ENCODE assay signal across 15 cellular contexts in the genomic region with DNA sequence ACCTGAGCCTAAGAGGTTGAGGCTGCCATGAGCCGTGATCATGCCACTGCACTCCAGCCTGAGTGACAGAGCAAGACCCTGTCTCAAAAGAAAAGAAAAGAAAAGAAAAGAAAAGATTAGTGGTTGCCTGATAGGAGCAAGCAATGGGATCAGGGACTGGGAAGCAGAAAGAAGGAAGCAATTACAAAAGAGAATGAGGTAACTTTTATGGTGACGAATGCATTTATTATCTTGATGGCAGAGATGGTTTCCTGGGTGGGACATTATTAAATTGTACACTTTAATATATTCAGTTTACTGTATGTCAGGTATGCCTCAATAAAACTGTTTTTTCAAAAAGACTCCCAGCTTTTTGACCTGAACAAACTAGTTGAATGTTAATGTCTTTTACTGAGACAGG. TPM values are rescaled to one million over a fixed set of nuclear protein-coding genes. Genes with fewer than 3 reads are reported as not detected.
DNase-seq lines count a peak whose midpoint lies in the region; ATAC-seq and TF ChIP-seq lines count a peak whose summit lies in the region.
"Had no signal": no experiment of that assay in that cellular context is flagged by ENCODE, and none has a peak within 500 bp of the region (broad histone marks: within the 10 kb centered on the region; RNA-seq: fewer than 3 reads in every experiment).

No MANE protein-coding gene starts in this region.

- no peak for TF ChIP-seq POLR2A in gastrocnemius medialis (IDR thresholded peaks at IDR 0.05)

- H3K36me3 Mint-ChIP-seq in activated CD4-positive, alpha-beta T cell treated with anti-CD3 and anti-CD28 coated beads, Interleukin-2, amount 10 ng/mL, durations not matched to agents 24 days and 14 days (ENCODE audit: low read depth) = no peaks in the 10 kb centered on the region

- H3K27ac Mint-ChIP-seq in activated CD4-positive, alpha-beta T cell treated with anti-CD3 and anti-CD28 coated beads, Interleukin-2, amount 10 ng/mL, durations not matched to agents 24 days and 14 days = no peak overlapping the region
- H3K27ac Mint-ChIP-seq: IgD-negative memory B cell had no signal

- H3K36me3 ChIP-seq in GM23248 (ENCODE audit: low read depth) = no peaks in the 10 kb centered on the region
- no peaks in the 10 kb centered on the region for H3K36me3 ChIP-seq in gastrocnemius medialis
- H3K36me3 ChIP-seq: ascending aorta had no signal

- H3K4me3 Mint-ChIP-seq in activated CD4-positive, alpha-beta T cell treated with anti-CD3 and anti-CD28 coated beads, Interleukin-2, amount 10 ng/mL, durations not matched to agents 24 days and 14 days = no peak overlapping the region
- H3K4me3 Mint-ChIP-seq: IgD-negative memory B cell had no signal

- H3K27me3 ChIP-seq in GM23248 (replicated peaks; ENCODE audit: insufficient read depth) (no peaks in the 10 kb centered on the region), gastrocnemius medialis (no peaks in the 10 kb centered on the region)
- H3K27me3 ChIP-seq: ascending aorta had no signal

- H4K20me1 ChIP-seq in GM23248 (ENCODE audit: insufficient read depth) = no peaks in the 10 kb centered on the region

- H3K9ac ChIP-seq in GM23248 = peak overlapping the region; percentile 61

- peaks cover 12% of the 10 kb centered on the region for H3K4me1 Mint-ChIP-seq in activated CD4-positive, alpha-beta T cell treated with anti-CD3 and anti-CD28 coated beads, Interleukin-2, amount 10 ng/mL, durations not matched to agents 24 days and 14 days
- H3K4me1 Mint-ChIP-seq: IgD-negative memory B cell had no signal

- H3K4me1 ChIP-seq in GM23248 (ENCODE audit: insufficient read depth) = peaks cover 29% of the 10 kb centered on the region
- H3K4me1 ChIP-seq in gastrocnemius medialis = peaks cover 25 to 28% of the 10 kb centered on the region in 2 donors

- 76% methylated on average over 2 of the region's 2 CpGs for WGBS in GM23248 (ENCODE audit: low coverage in 1 of 2, low lambda C conversion rate in 2 of 2, missing lambda C conversion rate in 2 of 2), 2 experiments

- H3K9me3 Mint-ChIP-seq in activated CD4-positive, alpha-beta T cell treated with anti-CD3 and anti-CD28 coated beads, Interleukin-2, amount 10 ng/mL, durations not matched to agents 24 days and 14 days = no peaks in the 10 kb centered on the region
- H3K9me3 Mint-ChIP-seq: IgD-negative memory B cell had no signal

- H3K4me3 ChIP-seq in GM23248 = no peak overlapping the region
- no peak overlapping the region for H3K4me3 ChIP-seq in fibroblast of villous mesenchyme (ENCODE audit: low read depth, low read length)
- no peak overlapping the region for H3K4me3 ChIP-seq in gastrocnemius medialis
- H3K4me3 ChIP-seq: ascending aorta had no signal

- DNase-seq in GM23248 = peak; percentile 52
- peak; percentile 49 for DNase-seq in fibroblast of villous mesenchyme (ENCODE audit: low read depth)
- DNase-seq in gastrocnemius medialis = no peak
- no peak for DNase-seq in GDM1 (lab: John Stamatoyannopoulos, UW)
- no peak for DNase-seq in activated CD4-positive, alpha-beta T cell treated with anti-CD3 and anti-CD28 coated beads, Interleukin-2, amount 10 ng/mL, durations not matched to agents 24 days and 14 days
- DNase-seq: activated naive CD4-positive, alpha-beta T cell treated with Interleukin-2 at 50 U/mL for 16 hours; GF-D8; NCI-H187 treated with DMSO at 0.1 percent for 48 hours; NCI-H446 treated with DMSO at 0.1 percent for 48 hours; retina; stimulated activated CD4-positive, alpha-beta T cell treated with anti-CD3 and anti-CD28 coated beads, Interleukin-1b, Interleukin-23, amount 100 ng/mL, for 48 hours had no signal

- no peak overlapping the region for H2AFZ ChIP-seq in GM23248

- intact Hi-C loops in gastrocnemius medialis (cut with DNase I; ENCODE audit: low total_unique reads) = no loop called here
- intact Hi-C loops in activated CD4-positive, alpha-beta T cell treated with anti-CD3 and anti-CD28 coated beads, Interleukin-2, amount 10 ng/mL, durations not matched to agents 24 days and 14 days (cut with micrococcal nuclease) = no loop called here

- peak overlapping the region; percentile 60 for H3K4me2 ChIP-seq in GM23248 (ENCODE audit: unreplicated experiment)

- in situ Hi-C loops in GM23248 (cut with MboI) = no loop called here
- in situ Hi-C loops in gastrocnemius medialis (cut with MboI; ENCODE audit: low sequenced_read_pairs in 4 of 4) = no loop called here

- no peaks in the 10 kb centered on the region for H3K9me2 ChIP-seq in GM23248 (ENCODE audit: insufficient read depth)

- peaks cover 9% of the 10 kb centered on the region for H3K27me3 Mint-ChIP-seq in activated CD4-positive, alpha-beta T cell treated with anti-CD3 and anti-CD28 coated beads, Interleukin-2, amount 10 ng/mL, durations not matched to agents 24 days and 14 days

- H3K27ac ChIP-seq in GM23248 (peak overlapping the region; percentile 88), gastrocnemius medialis (peak overlapping the region in 3 of 4 donors; percentile 64 to 76 (median 72))

- TF ChIP-seq CTCF in fibroblast of villous mesenchyme (IDR thresholded peaks at IDR 0.05; ENCODE audit: insufficient read depth, low read depth, low read length) (no peak), gastrocnemius medialis (IDR thresholded peaks at IDR 0.05 in 4 of 5, conservative IDR thresholded peaks at IDR 0.05 in 1 of 5) (no peak)

- H3K79me2 ChIP-seq in GM23248 (ENCODE audit: insufficient read depth) = no peaks in the 10 kb centered on the region

- ATAC-seq in SK-N-SH treated with all-trans-retinoic acid at 6 μM for 48 hours (peak; percentile 5; the same call in 2 of the 3 replicates), gastrocnemius medialis (no peak), HG03460 (IDR thresholded peaks at IDR 0.05; ENCODE audit: unreplicated experiment) (no peak)

- H3K9me3 ChIP-seq in GM23248 (ENCODE audit: low read depth) = no peaks in the 10 kb centered on the region
- no peaks in the 10 kb centered on the region for H3K9me3 ChIP-seq in gastrocnemius medialis
- H3K9me3 ChIP-seq: ascending aorta had no signal

- peaks cover 35% of the 10 kb centered on the region for H3F3A ChIP-seq in GM23248 (ENCODE audit: insufficient read depth)

TF ChIP-seq in SK-N-SH treated with all-trans-retinoic acid at 6 μM for 48 hours, 23 proteins besides CTCF, POLR2A, EP300 and RAD21:
- TF ChIP-seq, protein P1, sequence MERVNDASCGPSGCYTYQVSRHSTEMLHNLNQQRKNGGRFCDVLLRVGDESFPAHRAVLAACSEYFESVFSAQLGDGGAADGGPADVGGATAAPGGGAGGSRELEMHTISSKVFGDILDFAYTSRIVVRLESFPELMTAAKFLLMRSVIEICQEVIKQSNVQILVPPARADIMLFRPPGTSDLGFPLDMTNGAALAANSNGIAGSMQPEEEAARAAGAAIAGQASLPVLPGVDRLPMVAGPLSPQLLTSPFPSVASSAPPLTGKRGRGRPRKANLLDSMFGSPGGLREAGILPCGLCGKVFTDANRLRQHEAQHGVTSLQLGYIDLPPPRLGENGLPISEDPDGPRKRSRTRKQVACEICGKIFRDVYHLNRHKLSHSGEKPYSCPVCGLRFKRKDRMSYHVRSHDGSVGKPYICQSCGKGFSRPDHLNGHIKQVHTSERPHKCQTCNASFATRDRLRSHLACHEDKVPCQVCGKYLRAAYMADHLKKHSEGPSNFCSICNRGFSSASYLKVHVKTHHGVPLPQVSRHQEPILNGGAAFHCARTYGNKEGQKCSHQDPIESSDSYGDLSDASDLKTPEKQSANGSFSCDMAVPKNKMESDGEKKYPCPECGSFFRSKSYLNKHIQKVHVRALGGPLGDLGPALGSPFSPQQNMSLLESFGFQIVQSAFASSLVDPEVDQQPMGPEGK (CRISPR knock-in tag; IDR thresholded peaks at IDR 0.05; ENCODE audit: borderline replicate concordance) = no peak
- no peak for TF ChIP-seq RARB (CRISPR knock-in tag; IDR thresholded peaks at IDR 0.05)
- peak; percentile 13; the same call in 1 of the 2 replicates for TF ChIP-seq ZFP3 (CRISPR knock-in tag; IDR thresholded peaks at IDR 0.05)
- TF ChIP-seq, protein P2, sequence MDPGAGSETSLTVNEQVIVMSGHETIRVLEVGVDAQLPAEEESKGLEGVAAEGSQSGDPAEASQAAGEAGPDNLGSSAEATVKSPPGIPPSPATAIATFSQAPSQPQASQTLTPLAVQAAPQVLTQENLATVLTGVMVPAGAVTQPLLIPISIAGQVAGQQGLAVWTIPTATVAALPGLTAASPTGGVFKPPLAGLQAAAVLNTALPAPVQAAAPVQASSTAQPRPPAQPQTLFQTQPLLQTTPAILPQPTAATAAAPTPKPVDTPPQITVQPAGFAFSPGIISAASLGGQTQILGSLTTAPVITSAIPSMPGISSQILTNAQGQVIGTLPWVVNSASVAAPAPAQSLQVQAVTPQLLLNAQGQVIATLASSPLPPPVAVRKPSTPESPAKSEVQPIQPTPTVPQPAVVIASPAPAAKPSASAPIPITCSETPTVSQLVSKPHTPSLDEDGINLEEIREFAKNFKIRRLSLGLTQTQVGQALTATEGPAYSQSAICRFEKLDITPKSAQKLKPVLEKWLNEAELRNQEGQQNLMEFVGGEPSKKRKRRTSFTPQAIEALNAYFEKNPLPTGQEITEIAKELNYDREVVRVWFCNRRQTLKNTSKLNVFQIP (CRISPR knock-in tag; IDR thresholded peaks at IDR 0.05; ENCODE audit: borderline replicate concordance, low read depth) = no peak
- 0 out of 2 replicates have a peak, but pooled peaks have one; percentile 15 for TF ChIP-seq SNAI2 (CRISPR knock-in tag; IDR thresholded peaks at IDR 0.05)

RNA-seq across cellular contexts. Expression of a gene that starts 7.5 kb away (rescaled TPM):
- total RNA-seq in GM23248 (2014; rRNA removed; shearing (Covaris generic)) = 94.3 and 95.8 TPM in 2 replicates
- polyA plus RNA-seq in GM23248 (2016; fragmentation: Nextera tagmentation; extraction: Ambion mirVana) = 87.0 and 99.9 TPM in 2 replicates
- total RNA-seq in fibroblast of villous mesenchyme = 69.1 and 91.5 TPM in 2 replicates
- total RNA-seq in gastrocnemius medialis = 10 to 100 TPM; 47.9 to 81.0 (median 77.9) TPM
- 51.5 and 57.9 TPM in 2 replicates for total RNA-seq in activated CD4-positive, alpha-beta T cell treated with anti-CD3 and anti-CD28 coated beads, Interleukin-2, amount 10 ng/mL, durations not matched to agents 24 days and 14 days

RNA-seq across cellular contexts. Expression of a gene that starts 36.0 kb away (rescaled TPM):
- total RNA-seq in GM23248 (2014; rRNA removed; shearing (Covaris generic)) = 7.5 and 9.5 TPM in 2 replicates
- 4.5 and 4.9 TPM in 2 replicates for polyA plus RNA-seq in GM23248 (2016; fragmentation: Nextera tagmentation; extraction: Ambion mirVana)
- total RNA-seq in fibroblast of villous mesenchyme (7.4 and 9.5 TPM in 2 replicates), gastrocnemius medialis (10 to 100 TPM in 3 of 4 donors, 1 to 10 TPM in 1; 5.3 to 22.2 (median 17.6) TPM)
- total RNA-seq in activated CD4-positive, alpha-beta T cell treated with anti-CD3 and anti-CD28 coated beads, Interleukin-2, amount 10 ng/mL, durations not matched to agents 24 days and 14 days = 21.9 and 22.5 TPM in 2 replicates

RNA-seq across cellular contexts. Expression of a gene that starts 49.6 kb away (rescaled TPM):
- not detected in 2 replicates for total RNA-seq in GM23248 (2014; rRNA removed; shearing (Covaris generic))
- polyA plus RNA-seq in GM23248 (2016; fragmentation: Nextera tagmentation; extraction: Ambion mirVana) = not detected in 2 replicates
- total RNA-seq in fibroblast of villous mesenchyme (not detected in 2 replicates), gastrocnemius medialis (not detected)
- not detected in 2 replicates for total RNA-seq in activated CD4-positive, alpha-beta T cell treated with anti-CD3 and anti-CD28 coated beads, Interleukin-2, amount 10 ng/mL, durations not matched to agents 24 days and 14 days
- total RNA-seq: ascending aorta had no signal
- polyA plus RNA-seq: IgD-negative memory B cell had no signal

Comparison
In these comparisons a context has a peak if more than half of its experiments do, and no peak if none do; other contexts are left out.
1. DNase-seq: peak in GM23248 (single experiment) and fibroblast of villous mesenchyme (single experiment); none in gastrocnemius medialis (0 of 2), GDM1 (single experiment) and activated CD4-positive, alpha-beta T cell treated with anti-CD3 and anti-CD28 coated beads, Interleukin-2, amount 10 ng/mL, durations not matched to agents 24 days and 14 days (single experiment).